Comparison of ENCODE assay signal across 10 cellular contexts in the genomic region with DNA sequence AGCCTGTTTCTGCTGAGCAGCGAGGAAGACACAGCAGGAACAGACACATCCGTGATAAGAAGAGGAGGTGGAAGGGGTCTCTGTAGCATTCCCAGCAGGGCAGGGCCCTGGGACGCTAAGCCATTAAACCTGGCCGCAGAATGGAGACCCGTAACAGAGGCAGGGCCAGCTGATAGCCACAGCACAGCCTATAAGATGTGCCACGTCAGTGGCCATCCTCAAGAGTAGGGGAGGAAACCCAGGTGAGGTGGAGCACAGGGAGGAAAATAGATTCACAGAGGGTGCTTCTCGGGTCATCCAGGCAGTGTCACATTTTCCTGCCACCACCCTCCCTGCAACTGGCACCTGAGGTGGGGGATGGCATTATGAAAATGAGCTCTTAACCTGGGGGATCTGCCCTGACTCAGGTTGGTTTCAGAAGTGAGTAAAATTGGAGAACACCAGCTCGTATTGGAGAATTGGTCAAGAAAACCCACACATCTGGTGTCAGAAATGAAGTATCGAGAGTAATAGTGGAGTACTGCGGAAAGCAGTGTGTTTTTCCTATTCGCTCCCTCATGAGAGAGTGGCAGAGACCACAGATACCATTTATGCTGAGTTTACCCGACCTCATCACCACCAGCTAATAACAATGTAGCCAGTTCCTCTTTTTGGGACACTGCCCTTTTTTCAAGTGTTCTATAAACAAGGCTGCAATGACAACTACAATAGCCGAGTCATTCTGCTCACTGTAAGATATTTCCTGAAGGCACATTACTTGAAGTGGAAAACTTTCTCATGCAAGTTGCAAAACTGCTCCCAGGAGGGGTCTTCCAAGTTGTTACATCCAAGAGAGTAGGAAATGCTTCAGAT.
DNase-seq lines count a peak whose midpoint lies in the region; ATAC-seq and TF ChIP-seq lines count a peak whose summit lies in the region.
"Had no signal": no experiment of that assay in that cellular context is flagged by ENCODE, and none has a peak within 500 bp of the region (broad histone marks: within the 10 kb centered on the region; RNA-seq: fewer than 3 reads in every experiment).

No MANE protein-coding gene starts in this region.

- intact Hi-C loops in PC-9 (cut with micrococcal nuclease; ENCODE audit: unreplicated experiment), result no loop called here
- intact Hi-C loops in left ventricle myocardium inferior (cut with micrococcal nuclease), result no loop called here

- ATAC-seq in HG03039 (IDR thresholded peaks at IDR 0.05; ENCODE audit: unreplicated experiment), result peak; percentile 85

- BruUV-seq in PC-9 (replicated peaks; lab: Mats Ljungman, UMichigan), result no TSS peak

- H3K36me3 ChIP-seq in PC-9 (ENCODE audit: low read depth) (no peaks in the 10 kb centered on the region), left ventricle myocardium inferior (no peaks in the 10 kb centered on the region)

- no peak overlapping the region for H2AFZ ChIP-seq in PC-9

- no peaks in the 10 kb centered on the region for H3K27me3 ChIP-seq in PC-9 (ENCODE audit: insufficient read depth, low read depth)
- peaks cover 39% of the 10 kb centered on the region for H3K27me3 ChIP-seq in left ventricle myocardium inferior (ENCODE audit: low read depth)

- TF ChIP-seq CTCF in PC-9 (conservative IDR thresholded peaks at IDR 0.05) (no peak), left ventricle myocardium inferior (IDR thresholded peaks at IDR 0.05; ENCODE audit: borderline replicate concordance) (no peak)

- POLR2A ChIA-PET in PC-9 (lab: Charles Lee; ENCODE audit: unreplicated experiment), result no interaction called here

- no peak overlapping the region for H3K4me3 ChIP-seq in PC-9
- no peak overlapping the region for H3K4me3 ChIP-seq in left ventricle myocardium inferior

- H3K79me2 ChIP-seq in PC-9 (ENCODE audit: low read depth), result no peaks in the 10 kb centered on the region

- no peaks in the 10 kb centered on the region for H3K9me2 ChIP-seq in PC-9 (ENCODE audit: insufficient read depth)

- H3K4me1 ChIP-seq in PC-9 (replicated peaks; ENCODE audit: insufficient read depth) (peaks cover 13% of the 10 kb centered on the region), left ventricle myocardium inferior (no peaks in the 10 kb centered on the region)

- H3K27ac ChIP-seq in PC-9 (no peak overlapping the region), left ventricle myocardium inferior (replicated peaks) (no peak overlapping the region)
- H3K27ac ChIP-seq: C4-2B had no signal

- 0 out of 2 replicates have a peak overlapping the region, but pooled peaks have one; percentile 12 for H3K4me2 ChIP-seq in PC-9

- CTCF ChIA-PET in PC-9 (lab: Charles Lee), result no interaction called here

- H3K9me3 ChIP-seq in PC-9 (ENCODE audit: insufficient read depth, low read depth) (no peaks in the 10 kb centered on the region), left ventricle myocardium inferior (replicated peaks) (peaks cover 24% of the 10 kb centered on the region)

- H4K20me1 ChIP-seq in PC-9 (ENCODE audit: insufficient read depth), result no peaks in the 10 kb centered on the region

- no peaks in the 10 kb centered on the region for H3F3A ChIP-seq in PC-9 (ENCODE audit: insufficient read depth, low read depth)

- DNase-seq in A172 (ENCODE audit: low spot score) (peak; percentile 22), GM19238 (ENCODE audit: insufficient read length, low spot score) (peak; percentile 39), PC-9 (no peak), NCI-H2107 (lab: John Stamatoyannopoulos, UW) (no peak), SW480 (ENCODE audit: low spot score) (no peak), left ventricle myocardium inferior (no peak), SHP77 (lab: John Stamatoyannopoulos, UW) (no peak)
- DNase-seq: activated naive CD4-positive, alpha-beta T cell treated with anti-CD3 and anti-CD28 coated beads for 36 hours had no signal

Comparison
In these comparisons a context has a peak if more than half of its experiments do, and no peak if none do; other contexts are left out.
1. DNase-seq: peak in A172 (single experiment) and GM19238 (single experiment); none in PC-9 (0 of 2), NCI-H2107 (single experiment), SW480 (single experiment), left ventricle myocardium inferior (single experiment) and SHP77 (0 of 2).